ENCODE assay signal across 12 cellular contexts in the genomic region with DNA sequence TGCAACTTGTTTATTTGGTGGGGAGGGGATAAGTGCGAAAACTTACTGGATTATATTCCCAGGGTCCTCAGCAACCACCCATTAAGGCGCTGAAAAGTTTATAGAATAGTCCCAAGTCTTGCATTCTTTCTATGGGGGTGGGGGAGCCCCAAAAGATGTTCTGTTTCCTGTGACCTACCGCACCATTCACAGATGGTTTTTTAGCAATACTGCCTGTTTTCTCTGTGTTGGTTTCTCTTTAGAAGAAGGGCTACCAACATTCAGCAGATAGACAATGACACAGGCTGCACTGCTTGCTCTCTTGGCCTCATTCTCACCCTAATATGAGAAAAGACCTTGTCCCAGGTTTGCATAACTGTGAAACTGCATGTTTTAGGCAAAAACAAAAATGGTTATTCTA.
DNase-seq lines count a peak whose midpoint lies in the region; ATAC-seq, FAIRE-seq and TF ChIP-seq lines count a peak whose summit lies in the region.
"Had no signal": no experiment of that assay in that cellular context is flagged by ENCODE, and none has a peak within 500 bp of the region (broad histone marks: within the 10 kb centered on the region; RNA-seq: fewer than 3 reads in every experiment).

No MANE protein-coding gene starts in this region.

- no peak overlapping the region for H3K23ac ChIP-seq in mesendoderm (ENCODE audit: low read length)

- POLR2A ChIA-PET in CD4-positive, alpha-beta memory T cell (lab: Charles Lee; ENCODE audit: partially characterized antibody): interaction anchor here (1.5 to 21.6 kb wide), 5 partner anchors 14 to 550 kb away, joined by 4 to 241 read pairs (median 17); partner anchors contain the start of gene SESN3

- peaks cover 30 to 35% (median 33%) of the 10 kb centered on the region in 4 donors for H3K4me1 Mint-ChIP-seq in CD4-positive, alpha-beta memory T cell

- H3K27me3 Mint-ChIP-seq in CD4-positive, alpha-beta memory T cell: no peaks in the 10 kb centered on the region

- intact Hi-C loops in CD4-positive, alpha-beta memory T cell (cut with micrococcal nuclease): loop anchor here (5.0 to 10.0 kb wide), 2 partner anchors 328 to 636 kb away; partner anchors contain the start of gene SRSF8

- no peaks in the 10 kb centered on the region for H3K36me3 Mint-ChIP-seq in CD4-positive, alpha-beta memory T cell

- H3K9me3 Mint-ChIP-seq in CD4-positive, alpha-beta memory T cell: peaks cover 0 to 4% (median 0%) of the 10 kb centered on the region in 8 donors

- no peak overlapping the region for H4K8ac ChIP-seq in mesendoderm (ENCODE audit: low read depth, low read length)

- no peak for DNase-seq in CD4-positive, alpha-beta memory T cell
- DNase-seq in GM19239 (ENCODE audit: insufficient read length, low spot score) (no peak), hepatocyte (ENCODE audit: low spot score) (no peak), NCI-H526 treated with DMSO at 0.1 percent for 48 hours (lab: John Stamatoyannopoulos, UW) (no peak), mesendoderm (no peak), NCI-H345 (lab: John Stamatoyannopoulos, UW) (no peak)
- DNase-seq: NCI-H1930; stimulated activated naive CD4-positive, alpha-beta T cell treated with Interleukin-2 at 50 U/mL for 16 hours had no signal

- H3K4me3 ChIP-seq in CD4-positive, alpha-beta memory T cell (ENCODE audit: low read length in 2 of 2): no peak overlapping the region
- H3K4me3 ChIP-seq in OCI-LY3 (ENCODE audit: low read length) (no peak overlapping the region), hepatocyte (no peak overlapping the region), mesendoderm (ENCODE audit: low read length) (no peak overlapping the region)

- peak overlapping the region in 2 of 7 donors; percentile 75 to 78 for H3K27ac Mint-ChIP-seq in CD4-positive, alpha-beta memory T cell

- no peak overlapping the region for H3K18ac ChIP-seq in mesendoderm (ENCODE audit: low read length)

- no peak overlapping the region for H3K4ac ChIP-seq in mesendoderm (ENCODE audit: low read depth, low read length)

- H3K9me3 ChIP-seq in CD4-positive, alpha-beta memory T cell (ENCODE audit: control insufficient read depth in 1 of 2, low read length in 2 of 2): no peaks in the 10 kb centered on the region
- H3K9me3 ChIP-seq in OCI-LY3 (ENCODE audit: insufficient read depth, low read length): no peaks in the 10 kb centered on the region
- no peaks in the 10 kb centered on the region for H3K9me3 ChIP-seq in hepatocyte (ENCODE audit: low read depth)

- H2AFZ ChIP-seq in OCI-LY3 (ENCODE audit: low read depth, low read length) (no peak overlapping the region; the same call in 1 of the 2 replicates), hepatocyte (no peak overlapping the region)

- no peaks in the 10 kb centered on the region for H3K27me3 ChIP-seq in CD4-positive, alpha-beta memory T cell (ENCODE audit: insufficient read depth, low read length)
- H3K27me3 ChIP-seq in OCI-LY3 (ENCODE audit: low read depth, low read length) (no peaks in the 10 kb centered on the region), hepatocyte (no peaks in the 10 kb centered on the region), mesendoderm (ENCODE audit: insufficient read depth, low read length, poor library complexity) (no peaks in the 10 kb centered on the region)

- H3K9me2 ChIP-seq in hepatocyte (replicated peaks; ENCODE audit: insufficient read depth): no peaks in the 10 kb centered on the region

- TF ChIP-seq CTCF in OCI-LY3 (IDR thresholded peaks at IDR 0.05; ENCODE audit: low read depth, low read length) (no peak), hepatocyte (IDR thresholded peaks at IDR 0.05; ENCODE audit: poor library complexity) (no peak)

- H4K20me1 ChIP-seq in OCI-LY3 (ENCODE audit: insufficient read depth, low read length) (no peaks in the 10 kb centered on the region), hepatocyte (ENCODE audit: insufficient read depth, poor library complexity, severe bottlenecking) (no peaks in the 10 kb centered on the region)

- H3K27ac ChIP-seq in CD4-positive, alpha-beta memory T cell (ENCODE audit: low read depth, low read length): peak overlapping the region; percentile 20
- no peak overlapping the region for H3K27ac ChIP-seq in OCI-LY3 (ENCODE audit: low read length)
- peak overlapping the region; percentile 38 for H3K27ac ChIP-seq in hepatocyte
- H3K27ac ChIP-seq in mesendoderm (ENCODE audit: low read depth, low read length): no peak overlapping the region

- H2BK5ac ChIP-seq in mesendoderm (ENCODE audit: low read length): no peak overlapping the region

- WGBS in hepatocyte (ENCODE audit: low lambda C conversion rate, missing lambda C conversion rate): 44% methylated on average over 3 of the region's 3 CpGs
- WGBS in mesendoderm (ENCODE audit: extremely low coverage, insufficient coverage, low lambda C conversion rate): no CpG with 5 or more reads among the region's 3 CpGs

- peak; percentile 51 for FAIRE-seq in GM19239 (lab: Jason Lieb, UNC)
- FAIRE-seq: G401.6, HepG2 had no signal

- H3K4me2 ChIP-seq in OCI-LY3 (ENCODE audit: low read length) (peak overlapping the region; percentile 11), hepatocyte (peak overlapping the region; percentile 12), mesendoderm (ENCODE audit: low read length) (no peak overlapping the region)

- no peak overlapping the region for H2BK120ac ChIP-seq in mesendoderm (ENCODE audit: low read depth, low read length)

- no peak overlapping the region for H3K9ac ChIP-seq in OCI-LY3 (ENCODE audit: low read length)
- no peak overlapping the region for H3K9ac ChIP-seq in mesendoderm (ENCODE audit: low read length)

- no peaks in the 10 kb centered on the region for H3K36me3 ChIP-seq in CD4-positive, alpha-beta memory T cell (ENCODE audit: insufficient read depth, low read length)
- H3K36me3 ChIP-seq in OCI-LY3 (replicated peaks; ENCODE audit: low read depth, low read length) (no peaks in the 10 kb centered on the region), hepatocyte (replicated peaks; ENCODE audit: insufficient read depth, low read depth) (no peaks in the 10 kb centered on the region), mesendoderm (ENCODE audit: control insufficient read depth, insufficient read depth, low read length) (no peaks in the 10 kb centered on the region)

- no peak overlapping the region for H3K56ac ChIP-seq in mesendoderm (ENCODE audit: low read length)

- no peak overlapping the region for H2BK15ac ChIP-seq in mesendoderm (replicated peaks; ENCODE audit: low read depth)

- H3K4me1 ChIP-seq in CD4-positive, alpha-beta memory T cell (ENCODE audit: insufficient read depth, low read length): peaks cover 74% of the 10 kb centered on the region
- peaks cover 56% of the 10 kb centered on the region for H3K4me1 ChIP-seq in OCI-LY3 (ENCODE audit: low read length)
- peaks cover 11% of the 10 kb centered on the region for H3K4me1 ChIP-seq in hepatocyte (ENCODE audit: insufficient read depth)
- H3K4me1 ChIP-seq in mesendoderm (ENCODE audit: control insufficient read depth, low read depth, low read length): no peaks in the 10 kb centered on the region

- CTCF ChIA-PET in CD4-positive, alpha-beta memory T cell (lab: Charles Lee; ENCODE audit: partially characterized antibody): interaction anchor here (0.6 to 11.3 kb wide), 8 partner anchors 10 to 548 kb away, joined by 3 to 446 read pairs (median 4); partner anchors contain the start of gene SESN3

- no peaks in the 10 kb centered on the region for H3K79me1 ChIP-seq in mesendoderm (ENCODE audit: low read length)

- H2AK5ac ChIP-seq in mesendoderm (ENCODE audit: low read length): no peak overlapping the region

- H3K79me2 ChIP-seq in OCI-LY3 (ENCODE audit: low read length): no peaks in the 10 kb centered on the region
- no peaks in the 10 kb centered on the region for H3K79me2 ChIP-seq in hepatocyte
- H3K79me2 ChIP-seq in mesendoderm (ENCODE audit: control insufficient read depth, insufficient read depth, low read length): no peaks in the 10 kb centered on the region

- peak overlapping the region in 3 of 8 donors; percentile 7 to 38 (median 25) for H3K4me3 Mint-ChIP-seq in CD4-positive, alpha-beta memory T cell

- H4K5ac ChIP-seq in mesendoderm (ENCODE audit: low read length): no peak overlapping the region

- no peak for ATAC-seq in GM21825 (IDR thresholded peaks at IDR 0.05; ENCODE audit: unreplicated experiment)
- ATAC-seq: HepG2 had no signal

Comparison
In these comparisons a context has a peak if more than half of its experiments do, and no peak if none do; other contexts are left out.
1. H3K27ac ChIP-seq: peak in CD4-positive, alpha-beta memory T cell (single experiment) and hepatocyte (single experiment); none in OCI-LY3 (single experiment) and mesendoderm (single experiment).